19 cellular contexts compared by ENCODE assay signal in genomic region chr11:125429807-125430678, GRCh38.
"Had no signal": no experiment of that assay in that cellular context is flagged by ENCODE, and none has a peak within 500 bp of the region (broad histone marks: within the 10 kb centered on the region; RNA-seq: fewer than 3 reads in every experiment).

No MANE protein-coding gene starts in this region.

- H3K27me3 Mint-ChIP-seq: activated naive CD4-positive, alpha-beta T cell treated with anti-CD3 and anti-CD28 coated beads, Interleukin-2, amount 50 U/mL, for 24 hours had no signal

- H3K4me1 ChIP-seq: left lung, pancreas, spleen, upper lobe of left lung had no signal

- H3K36me3 ChIP-seq: left lung, pancreas, spleen, upper lobe of left lung had no signal

- DNase-seq: activated CD4-positive, alpha-beta T cell treated with anti-CD3 and anti-CD28 coated beads for 1 hour; left lung; naive B cell; spleen; upper lobe of left lung had no signal

- H3K4me1 Mint-ChIP-seq: activated CD4-positive, alpha-beta memory T cell treated with anti-CD3 and anti-CD28 coated beads, Interleukin-2, amount 10 ng/mL, durations not matched to agents 7 days and 5 days; activated CD4-positive, alpha-beta T cell treated with anti-CD3 and anti-CD28 coated beads, Interleukin-2, amount 10 ng/mL, durations not matched to agents 7 days and 5 days; activated naive CD4-positive, alpha-beta T cell treated with anti-CD3 and anti-CD28 coated beads, Interleukin-2, amount 50 U/mL, for 24 hours; activated naive CD8-positive, alpha-beta T cell treated with anti-CD3 and anti-CD28 coated beads, Interleukin-2, amount 50 U/mL, for 24 hours; activated T-helper 17 cell treated with anti-CD3 and anti-CD28 coated beads, Interleukin-2, amount 50 U/mL, for 72 hours had no signal

- H3K4me3 Mint-ChIP-seq: activated CD4-positive, alpha-beta memory T cell treated with anti-CD3 and anti-CD28 coated beads, Interleukin-2, amount 10 ng/mL, durations not matched to agents 7 days and 5 days; activated CD4-positive, alpha-beta T cell treated with anti-CD3 and anti-CD28 coated beads, Interleukin-2, amount 10 ng/mL, durations not matched to agents 7 days and 5 days; activated naive CD4-positive, alpha-beta T cell treated with anti-CD3 and anti-CD28 coated beads, Interleukin-2, amount 50 U/mL, for 24 hours; activated naive CD8-positive, alpha-beta T cell treated with anti-CD3 and anti-CD28 coated beads, Interleukin-2, amount 50 U/mL, for 24 hours; activated T-cell treated with anti-CD3 and anti-CD28 coated beads, Interleukin-2, amount 50 U/mL, for 24 hours; activated T-helper 17 cell treated with anti-CD3 and anti-CD28 coated beads, Interleukin-2, amount 50 U/mL, for 72 hours; effector memory CD8-positive, alpha-beta T cell; nephron progenitor cell; T-cell; WTC11 had no signal

- H3K4me3 ChIP-seq: coronary artery, heart right ventricle, left lung, pancreas, psoas muscle, spleen, upper lobe of left lung had no signal

- H3K27ac Mint-ChIP-seq: activated CD4-positive, alpha-beta memory T cell treated with anti-CD3 and anti-CD28 coated beads, Interleukin-2, amount 10 ng/mL, durations not matched to agents 7 days and 5 days; activated CD4-positive, alpha-beta T cell treated with anti-CD3 and anti-CD28 coated beads, Interleukin-2, amount 10 ng/mL, durations not matched to agents 7 days and 5 days; activated naive CD4-positive, alpha-beta T cell treated with anti-CD3 and anti-CD28 coated beads, Interleukin-2, amount 50 U/mL, for 24 hours; activated naive CD8-positive, alpha-beta T cell treated with anti-CD3 and anti-CD28 coated beads, Interleukin-2, amount 50 U/mL, for 24 hours; activated T-cell treated with anti-CD3 and anti-CD28 coated beads, Interleukin-2, amount 50 U/mL, for 24 hours; activated T-helper 17 cell treated with anti-CD3 and anti-CD28 coated beads, Interleukin-2, amount 50 U/mL, for 72 hours; naive B cell; nephron progenitor cell; T-cell; WTC11 had no signal

- H3K27ac ChIP-seq: coronary artery, heart right ventricle, left lung, pancreas, psoas muscle, spleen, upper lobe of left lung had no signal

- H3K36me3 Mint-ChIP-seq: activated naive CD4-positive, alpha-beta T cell treated with anti-CD3 and anti-CD28 coated beads, Interleukin-2, amount 50 U/mL, for 24 hours; naive B cell; T-cell; WTC11 had no signal

- H3K27me3 ChIP-seq: heart right ventricle, left lung, pancreas, upper lobe of left lung had no signal

- H3K9me3 ChIP-seq: heart right ventricle, left lung, pancreas, psoas muscle, spleen, upper lobe of left lung had no signal

- H3K9me3 Mint-ChIP-seq: activated CD4-positive, alpha-beta memory T cell treated with anti-CD3 and anti-CD28 coated beads, Interleukin-2, amount 10 ng/mL, durations not matched to agents 7 days and 5 days; activated CD4-positive, alpha-beta T cell treated with anti-CD3 and anti-CD28 coated beads, Interleukin-2, amount 10 ng/mL, durations not matched to agents 7 days and 5 days; activated naive CD4-positive, alpha-beta T cell treated with anti-CD3 and anti-CD28 coated beads, Interleukin-2, amount 50 U/mL, for 24 hours; activated naive CD8-positive, alpha-beta T cell treated with anti-CD3 and anti-CD28 coated beads, Interleukin-2, amount 50 U/mL, for 24 hours; activated T-cell treated with anti-CD3 and anti-CD28 coated beads, Interleukin-2, amount 50 U/mL, for 24 hours; activated T-helper 17 cell treated with anti-CD3 and anti-CD28 coated beads, Interleukin-2, amount 50 U/mL, for 72 hours; effector memory CD8-positive, alpha-beta T cell; naive B cell; nephron progenitor cell; T-cell; WTC11 had no signal
